ENCODE assay signal across 28 cellular contexts in the genomic region with DNA sequence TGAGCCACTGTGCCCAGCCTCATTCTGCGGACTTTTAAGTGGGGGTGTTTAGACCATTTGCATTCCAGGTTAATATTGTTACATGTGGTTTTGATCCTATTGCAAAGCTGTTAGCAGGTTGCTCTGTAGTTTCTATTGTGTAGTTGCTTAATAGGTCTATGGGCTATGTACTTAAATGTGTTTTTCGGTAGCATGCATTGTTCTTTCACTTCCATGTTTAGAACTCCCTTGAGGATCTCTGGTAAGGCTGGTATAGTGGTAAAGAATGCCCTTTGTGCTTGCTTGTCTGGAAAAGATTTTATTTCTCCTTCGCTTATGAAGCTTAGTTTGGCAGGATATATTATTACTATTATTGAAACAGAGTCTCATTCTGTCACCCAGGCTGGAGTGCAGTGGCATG. TPM values are rescaled to one million over a fixed set of nuclear protein-coding genes. Genes with fewer than 3 reads are reported as not detected.
"Had no signal": no experiment of that assay in that cellular context is flagged by ENCODE, and none has a peak within 500 bp of the region (broad histone marks: within the 10 kb centered on the region; RNA-seq: fewer than 3 reads in every experiment).

No MANE protein-coding gene starts in this region.

- H3K4me3 ChIP-seq: colonic mucosa, esophagus squamous epithelium, gastrocnemius medialis, heart right ventricle, left lung, lower lobe of right lung had no signal

- H3K27me3 ChIP-seq: colonic mucosa, esophagus squamous epithelium, gastrocnemius medialis, heart right ventricle, left lung had no signal

- FAIRE-seq: endometrium, endothelial cell of umbilical vein, islet of Langerhans, keratinocyte had no signal

- DNase-seq: colonic mucosa; cortex of kidney; effector CD8-positive, alpha-beta T cell; effector memory CD8-positive, alpha-beta T cell; endodermal cell; esophagus squamous epithelium; foreskin fibroblast; foreskin melanocyte; gastrocnemius medialis; glutamatergic neuron; head of caudate nucleus; heart right ventricle; hippocampal formation; left cardiac atrium; left lung; left ventricle myocardium superior; lower lobe of right lung; mesendoderm; midbrain; naive thymus-derived CD4-positive, alpha-beta T cell had no signal

- ATAC-seq: effector memory CD8-positive, alpha-beta T cell; gastrocnemius medialis; heart right ventricle; left cardiac atrium; left lung; left ventricle myocardium superior; lower lobe of right lung; naive thymus-derived CD4-positive, alpha-beta T cell had no signal

- H3K4me1 Mint-ChIP-seq: endodermal cell had no signal

- H3K27ac Mint-ChIP-seq: dendritic cell treated with granulocyte-macrophage colony-stimulating factor and Interleukin-4, amounts not matched to agents 40 ng/mL and 50 ng/mL, for 4 days; effector memory CD8-positive, alpha-beta T cell; endodermal cell; naive thymus-derived CD4-positive, alpha-beta T cell had no signal

- H3K4me1 ChIP-seq: colonic mucosa, esophagus squamous epithelium, gastrocnemius medialis, heart right ventricle, left lung, lower lobe of right lung had no signal

- H3K27ac ChIP-seq: colonic mucosa, esophagus squamous epithelium, gastrocnemius medialis, heart right ventricle, left lung, lower lobe of right lung had no signal

- H3K27me3 Mint-ChIP-seq: dendritic cell treated with granulocyte-macrophage colony-stimulating factor and Interleukin-4, amounts not matched to agents 40 ng/mL and 50 ng/mL, for 4 days; effector memory CD8-positive, alpha-beta T cell; naive thymus-derived CD4-positive, alpha-beta T cell had no signal

- H3K4me3 Mint-ChIP-seq: dendritic cell treated with granulocyte-macrophage colony-stimulating factor and Interleukin-4, amounts not matched to agents 40 ng/mL and 50 ng/mL, for 4 days; effector memory CD8-positive, alpha-beta T cell; endodermal cell; naive thymus-derived CD4-positive, alpha-beta T cell had no signal

RNA-seq across cellular contexts. Expression of gene LRRD1, which starts 13.4 kb away (rescaled TPM):
- total RNA-seq: colonic mucosa, endodermal cell, epithelial cell of proximal tubule, esophagus squamous epithelium, gastrocnemius medialis, kidney epithelial cell, left ventricle myocardium superior, lower lobe of right lung, mucosa of gallbladder had no signal
- polyA plus RNA-seq: heart right ventricle; naive thymus-derived CD4-positive, alpha-beta T cell had no signal
